ENCODE assay signal across 11 cellular contexts in the genomic region with DNA sequence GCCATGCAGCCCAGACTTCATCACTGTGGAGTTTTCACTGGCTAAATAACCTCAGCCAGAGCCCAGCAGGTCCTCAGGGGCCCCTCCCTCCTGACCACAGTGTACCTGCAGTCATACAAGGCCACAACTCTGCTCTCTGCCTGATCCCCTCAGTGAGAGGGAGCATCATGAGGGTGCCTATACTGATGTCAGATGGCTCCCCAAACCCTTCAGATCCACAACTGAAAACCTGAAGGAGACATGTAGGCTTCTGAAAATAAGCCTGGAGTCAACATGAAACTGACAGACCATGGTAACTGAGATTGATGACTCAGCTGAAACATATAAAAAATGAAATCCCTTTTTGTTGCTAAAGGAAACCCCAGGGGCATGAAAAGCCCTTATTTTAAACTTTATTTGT.
A peak's percentile ranks its signal among the peaks of the same experiment; 100 is the strongest.
DNase-seq lines count a peak whose midpoint lies in the region; ATAC-seq, FAIRE-seq and TF ChIP-seq lines count a peak whose summit lies in the region.
"Had no signal": no experiment of that assay in that cellular context is flagged by ENCODE, and none has a peak within 500 bp of the region (broad histone marks: within the 10 kb centered on the region; RNA-seq: fewer than 3 reads in every experiment).

No MANE protein-coding gene starts in this region.

- H3K4me2 ChIP-seq in SK-N-SH (no peak overlapping the region; the same call in 1 of the 2 replicates), A549 (no peak overlapping the region), GM12878 (ENCODE audit: control insufficient read depth, insufficient read depth) (peak overlapping the region; percentile 15; the same call in 1 of the 2 replicates)

- ATAC-seq in SK-N-SH treated with all-trans-retinoic acid at 6 μM for 48 hours (no peak), A549 (no peak), HG03175 (IDR thresholded peaks at IDR 0.05; ENCODE audit: unreplicated experiment) (peak; percentile 39), GM12878 (peak; percentile 50), pancreas (no peak), HG03378 (IDR thresholded peaks at IDR 0.05; ENCODE audit: unreplicated experiment) (no peak)

- H3K27ac ChIP-seq in SK-N-SH (ENCODE audit: low read depth in 2 of 2, low read length in 1 of 2) (peak overlapping the region in 1 of 2 experiments; percentile 52; a peak in 1 of 4 replicates), A549 (no peak overlapping the region), GM12878 (ENCODE audit: control insufficient read depth, insufficient read depth) (no peak overlapping the region), pancreas (no peak overlapping the region)
- H3K27ac ChIP-seq: 22Rv1, suprapubic skin had no signal

- H3K9me3 ChIP-seq in SK-N-SH (0 out of 2 replicates have a peak, but pooled peaks cover 9% of the 10 kb centered on the region), A549 (no peaks in the 10 kb centered on the region), GM12878 (replicated peaks; ENCODE audit: control insufficient read depth, insufficient read depth, low read length) (no peaks in the 10 kb centered on the region), pancreas (no peaks in the 10 kb centered on the region)
- H3K9me3 ChIP-seq: suprapubic skin had no signal

- TF ChIP-seq EP300 in SK-N-SH (IDR thresholded peaks at IDR 0.05; ENCODE audit: borderline replicate concordance in 1 of 2, low read depth in 1 of 2, low read length in 1 of 2): no peak
- TF ChIP-seq EP300 in A549 (IDR thresholded peaks at IDR 0.05): no peak
- TF ChIP-seq EP300 in GM12878 (IDR thresholded peaks at IDR 0.05; ENCODE audit: borderline replicate concordance in 1 of 2, control insufficient read depth in 1 of 2, low read depth in 2 of 2, low read length in 2 of 2): no peak

- peaks cover 20% of the 10 kb centered on the region for H3K79me2 ChIP-seq in SK-N-SH (ENCODE audit: insufficient read depth)
- H3K79me2 ChIP-seq in GM12878 (ENCODE audit: control insufficient read depth, insufficient read depth, low read length): no peaks in the 10 kb centered on the region

- SMC1A ChIA-PET in GM12878 (lab: Charles Lee; ENCODE audit: uncharacterized antibody, unreplicated experiment): no interaction called here

- no peaks in the 10 kb centered on the region for H3K9me2 ChIP-seq in SK-N-SH

- POLR2A ChIA-PET in SK-N-SH (lab: Yijun Ruan, JAX) (no interaction called here), A549 (lab: Yijun Ruan, JAX) (no interaction called here), GM12878 (lab: Charles Lee) (interaction anchor here (0.6 kb wide), 1 partner anchor 41 kb away, joined by 3 read pairs; no protein-coding TSS in a partner anchor)

- RAD21 ChIA-PET in GM12878 (lab: Charles Lee; ENCODE audit: unreplicated experiment): no interaction called here

- H3K9ac ChIP-seq in SK-N-SH: no peak overlapping the region
- H3K9ac ChIP-seq in GM12878 (ENCODE audit: control insufficient read depth, insufficient read depth, low read length): no peak overlapping the region

- H4K20me1 ChIP-seq in SK-N-SH (ENCODE audit: insufficient read depth) (no peaks in the 10 kb centered on the region), GM12878 (ENCODE audit: control insufficient read depth, insufficient read depth) (peaks cover 3% of the 10 kb centered on the region; the same call in 1 of the 2 replicates)

- intact Hi-C loops in GM12878 (cut with micrococcal nuclease; ENCODE audit: unreplicated experiment) (no loop called here), pancreas (cut with DNase I) (no loop called here)

- TF ChIP-seq RAD21 in SK-N-SH (IDR thresholded peaks at IDR 0.05; ENCODE audit: low read length) (no peak), A549 (conservative IDR thresholded peaks at IDR 0.05 in 1 of 2, IDR thresholded peaks at IDR 0.05 in 1 of 2) (no peak), GM12878 (IDR thresholded peaks at IDR 0.05; ENCODE audit: insufficient read depth, low read depth, low read length) (no peak)

- CTCF ChIA-PET in SK-N-SH (lab: Yijun Ruan, JAX) (interaction anchor here (0.6 to 5.4 kb wide), 4 partner anchors 10 to 970 kb away, joined by 3 to 39 read pairs (median 14); no protein-coding TSS in a partner anchor), A549 (lab: Yijun Ruan, JAX) (interaction anchor here (1.4 to 10.9 kb wide), 3 partner anchors 10 to 96 kb away, joined by 4 to 212 read pairs (median 13); no protein-coding TSS in a partner anchor), GM12878 (lab: Yijun Ruan, JAX) (no interaction called here)

- DNase-seq in SK-N-SH (no peak), A549 (ENCODE audit: low read depth in 1 of 2, low spot score in 1 of 2) (no peak), GM12878 (ENCODE audit: low read depth, low spot score) (no peak), pancreas (no peak), NCI-H2081 (lab: John Stamatoyannopoulos, UW) (no peak)
- DNase-seq: NCI-H187 had no signal

- no peak for FAIRE-seq in A549 (lab: Jason Lieb, UNC)
- no peak for FAIRE-seq in GM12878 (lab: Jason Lieb, UNC)
- no peak for FAIRE-seq in pancreas (lab: Jason Lieb, UNC)

- no peaks in the 10 kb centered on the region for H3K27me3 ChIP-seq in SK-N-SH (ENCODE audit: insufficient read depth)
- no peaks in the 10 kb centered on the region; a peak in 2 of 4 replicates for H3K27me3 ChIP-seq in GM12878 (replicated peaks in 1 of 2; ENCODE audit: control insufficient read depth in 2 of 2, insufficient read depth in 2 of 2, low read length in 1 of 2)
- H3K27me3 ChIP-seq in pancreas: no peaks in the 10 kb centered on the region
- H3K27me3 ChIP-seq: suprapubic skin had no signal

- peaks cover 12% of the 10 kb centered on the region for H3F3A ChIP-seq in SK-N-SH (replicated peaks; ENCODE audit: insufficient read depth)

- TF ChIP-seq POLR2A in A549 (IDR thresholded peaks at IDR 0.05; ENCODE audit: low read length): no peak
- TF ChIP-seq POLR2A in GM12878 (IDR thresholded peaks at IDR 0.05; ENCODE audit: low read depth, low read length): no peak

- H3K4me3 ChIP-seq in SK-N-SH (ENCODE audit: low read depth in 2 of 2, low read length in 1 of 2) (no peak overlapping the region), A549 (no peak overlapping the region), GM12878 (no peak overlapping the region), pancreas (no peak overlapping the region)
- H3K4me3 ChIP-seq: suprapubic skin had no signal

- BruUV-seq in GM12878 (replicated peaks; lab: Mats Ljungman, UMichigan): no TSS peak

- H3K36me3 ChIP-seq in SK-N-SH (replicated peaks in 1 of 2; ENCODE audit: control insufficient read depth in 1 of 2, insufficient read depth in 2 of 2, low read length in 1 of 2) (peaks cover 0 to 4% of the 10 kb centered on the region in 2 experiments), GM12878 (ENCODE audit: control insufficient read depth in 2 of 2, insufficient read depth in 2 of 2, low read length in 1 of 2) (no peaks in the 10 kb centered on the region), pancreas (no peaks in the 10 kb centered on the region)
- H3K36me3 ChIP-seq: suprapubic skin had no signal

- H2AFZ ChIP-seq in SK-N-SH (ENCODE audit: low read depth): no peak overlapping the region
- H2AFZ ChIP-seq in GM12878 (ENCODE audit: control insufficient read depth, low read depth, low read length): no peak overlapping the region

- peaks cover 2 to 34% of the 10 kb centered on the region in 2 experiments; a peak in 3 of 4 replicates for H3K4me1 ChIP-seq in SK-N-SH (ENCODE audit: control insufficient read depth in 1 of 2, insufficient read depth in 2 of 2, low read depth in 1 of 2, low read length in 1 of 2)
- H3K4me1 ChIP-seq in A549: peaks cover 9% of the 10 kb centered on the region
- peaks cover 3% of the 10 kb centered on the region; the same call in 1 of the 2 replicates for H3K4me1 ChIP-seq in GM12878 (ENCODE audit: control insufficient read depth, insufficient read depth, low read length)
- no peaks in the 10 kb centered on the region for H3K4me1 ChIP-seq in pancreas
- H3K4me1 ChIP-seq: suprapubic skin had no signal

- TF ChIP-seq CTCF in SK-N-SH (IDR thresholded peaks at IDR 0.05): no peak
- no peak for TF ChIP-seq CTCF in A549 (IDR thresholded peaks at IDR 0.05)
- no peak for TF ChIP-seq CTCF in GM12878 (IDR thresholded peaks at IDR 0.05 in 2 of 3, conservative IDR thresholded peaks at IDR 0.05 in 1 of 3; ENCODE audit: control insufficient read depth in 2 of 3, extremely low read depth in 1 of 3, insufficient read depth in 1 of 3, low read depth in 3 of 3, low read length in 3 of 3)
- TF ChIP-seq CTCF in pancreas (IDR thresholded peaks at IDR 0.05): no peak

- in situ Hi-C loops in GM12878 (cut with MboI): no loop called here

TF ChIP-seq in SK-N-SH, 30 proteins besides CTCF, POLR2A, EP300 and RAD21 (continues in another document):
- TF ChIP-seq FOXJ3 (CRISPR knock-in tag; IDR thresholded peaks at IDR 0.05): no peak

TF ChIP-seq in SK-N-SH treated with all-trans-retinoic acid at 6 μM for 48 hours, 23 proteins besides CTCF, POLR2A, EP300 and RAD21 (continues in another document):
- TF ChIP-seq ARNTL (CRISPR knock-in tag; IDR thresholded peaks at IDR 0.05; ENCODE audit: borderline replicate concordance, low read depth) (no peak), TOX (CRISPR knock-in tag; IDR thresholded peaks at IDR 0.05; ENCODE audit: borderline replicate concordance) (no peak)

TF ChIP-seq in A549, 52 proteins besides CTCF, POLR2A, EP300 and RAD21:
- TF ChIP-seq MAFK (IDR thresholded peaks at IDR 0.05; ENCODE audit: partially characterized antibody) (peak; percentile 93), HOXB13 (CRISPR knock-in tag; IDR thresholded peaks at IDR 0.05; ENCODE audit: low read depth) (no peak)

TF ChIP-seq in GM12878, 131 proteins besides CTCF, POLR2A, EP300 and RAD21:
- TF ChIP-seq FOS (IDR thresholded peaks at IDR 0.05; ENCODE audit: borderline replicate concordance, extremely low read depth, insufficient read length): no peak
- TF ChIP-seq YY1 (IDR thresholded peaks at IDR 0.05; ENCODE audit: low read depth, low read length): no peak

Comparison
In these comparisons a context has a peak if more than half of its experiments do, and no peak if none do; other contexts are left out.
1. ATAC-seq: peak in HG03175 (single experiment) and GM12878 (single experiment); none in SK-N-SH treated with all-trans-retinoic acid at 6 μM for 48 hours (single experiment), A549 (0 of 2), pancreas (0 of 4) and HG03378 (single experiment).